8 cellular contexts compared by ENCODE assay signal in genomic region chr6:153947817-153948447, GRCh38.
DNase-seq lines count a peak whose midpoint lies in the region; ATAC-seq and TF ChIP-seq lines count a peak whose summit lies in the region.

No MANE protein-coding gene starts in this region.

- peak; percentile 82 for TF ChIP-seq CTCF in left ventricle myocardium inferior (IDR thresholded peaks at IDR 0.05; ENCODE audit: borderline replicate concordance)
- TF ChIP-seq CTCF in HFF-Myc (IDR thresholded peaks at IDR 0.05; ENCODE audit: low read depth, low read length, missing control alignments) = peak; percentile 79
- peak; percentile 100 for TF ChIP-seq CTCF in fibroblast of pulmonary artery (IDR thresholded peaks at IDR 0.05; ENCODE audit: low read length, missing control alignments)
- TF ChIP-seq CTCF in sigmoid colon (IDR thresholded peaks at IDR 0.05) = peak in 3 of 4 experiments; percentile 29 to 63 (median 31)

- no peaks in the 10 kb centered on the region for H3K36me3 ChIP-seq in left ventricle myocardium inferior
- no peaks in the 10 kb centered on the region for H3K36me3 ChIP-seq in sigmoid colon

- DNase-seq in left ventricle myocardium inferior (no peak), Right ventricle myocardium inferior (ENCODE audit: missing footprints) (no peak), HFF-Myc (ENCODE audit: extremely low read depth, low read depth) (no peak), RPMI7951 (ENCODE audit: low read depth) (peak; percentile 2), fibroblast of pulmonary artery (ENCODE audit: low read depth) (peak; percentile 45), sigmoid colon (no peak), DMS79 (lab: John Stamatoyannopoulos, UW) (no peak), NCI-H187 (lab: John Stamatoyannopoulos, UW) (no peak)

- intact Hi-C loops in left ventricle myocardium inferior (cut with micrococcal nuclease) = no loop called here
- intact Hi-C loops in Right ventricle myocardium inferior (cut with DNase I) = loop anchor here (5.0 kb wide), 1 partner anchor 716 kb away; no protein-coding TSS in a partner anchor
- intact Hi-C loops in sigmoid colon (cut with DNase I) = no loop called here

- H3K4me1 ChIP-seq in left ventricle myocardium inferior (no peaks in the 10 kb centered on the region), sigmoid colon (no peaks in the 10 kb centered on the region)

- H3K27ac ChIP-seq in left ventricle myocardium inferior (replicated peaks) (no peak overlapping the region), sigmoid colon (no peak overlapping the region)

- TF ChIP-seq EP300 in sigmoid colon (IDR thresholded peaks at IDR 0.05) = no peak

- 8 to 22% methylated on average over 5 of the region's 5 CpGs for WGBS in sigmoid colon, 2 donors

- TF ChIP-seq POLR2A in sigmoid colon (IDR thresholded peaks at IDR 0.05) = no peak

- H3K4me3 ChIP-seq in left ventricle myocardium inferior = no peak overlapping the region
- H3K4me3 ChIP-seq in HFF-Myc (replicated peaks; ENCODE audit: low read depth, low read length) = no peak overlapping the region
- no peak overlapping the region for H3K4me3 ChIP-seq in fibroblast of pulmonary artery (replicated peaks; ENCODE audit: low read depth, low read length)
- H3K4me3 ChIP-seq in sigmoid colon = no peak overlapping the region

- no peaks in the 10 kb centered on the region for H3K9me3 ChIP-seq in left ventricle myocardium inferior (replicated peaks)
- no peaks in the 10 kb centered on the region for H3K9me3 ChIP-seq in sigmoid colon

- H3K27me3 ChIP-seq in left ventricle myocardium inferior (ENCODE audit: low read depth) = no peaks in the 10 kb centered on the region
- no peaks in the 10 kb centered on the region for H3K27me3 ChIP-seq in sigmoid colon

- no peak for ATAC-seq in Right ventricle myocardium inferior

Comparison
In these comparisons a context has a peak if more than half of its experiments do, and no peak if none do; other contexts are left out.
1. DNase-seq: peak in RPMI7951 (single experiment) and fibroblast of pulmonary artery (single experiment); none in left ventricle myocardium inferior (single experiment), Right ventricle myocardium inferior (single experiment), HFF-Myc (single experiment), sigmoid colon (single experiment), DMS79 (single experiment) and NCI-H187 (0 of 2).
2. CTCF ChIP-seq: peak in every context shown above with its lines; median percentile 100 in fibroblast of pulmonary artery; 82 in left ventricle myocardium inferior; 79 in HFF-Myc; 31 in sigmoid colon.